ENCODE assay signal across 1 cellular context in genomic region chr5:115068239-115069086, GRCh38.
TF ChIP-seq lines count a peak whose summit lies in the region.

No MANE protein-coding gene starts in this region.

TF ChIP-seq in HepG2, 621 proteins besides CTCF, POLR2A, EP300 and RAD21 (continued from another document):
- 0 out of 2 replicates have a peak, but pooled peaks have one; percentile 18 for TF ChIP-seq HNF1B (CRISPR knock-in tag; IDR thresholded peaks at IDR 0.05)
- no peak for TF ChIP-seq RFX3 (CRISPR knock-in tag; IDR thresholded peaks at IDR 0.05)
- TF ChIP-seq ZNF142 (CRISPR knock-in tag; IDR thresholded peaks at IDR 0.05), result no peak
- TF ChIP-seq NRL (CRISPR knock-in tag; IDR thresholded peaks at IDR 0.05; ENCODE audit: borderline replicate concordance), result no peak
- TF ChIP-seq ZGPAT (CRISPR knock-in tag; IDR thresholded peaks at IDR 0.05), result peak; percentile 32; the same call in 1 of the 2 replicates
- no peak for TF ChIP-seq ZNF30 (CRISPR knock-in tag; IDR thresholded peaks at IDR 0.05)
- TF ChIP-seq YEATS4 (CRISPR knock-in tag; IDR thresholded peaks at IDR 0.05; ENCODE audit: borderline replicate concordance), result no peak
- TF ChIP-seq CREB1 (IDR thresholded peaks at IDR 0.05), result no peak
- peak; percentile 35; the same call in 1 of the 2 replicates for TF ChIP-seq CREB1 (CRISPR knock-in tag; IDR thresholded peaks at IDR 0.05)
- TF ChIP-seq ASH2L (IDR thresholded peaks at IDR 0.05; ENCODE audit: insufficient read length, low read depth, low read length), result no peak
- TF ChIP-seq NR3C1 (CRISPR knock-in tag; IDR thresholded peaks at IDR 0.05), result no peak
- no peak for TF ChIP-seq MXD1 (CRISPR knock-in tag; IDR thresholded peaks at IDR 0.05)
- no peak for TF ChIP-seq GTF3A (CRISPR knock-in tag; conservative IDR thresholded peaks at IDR 0.05)
- TF ChIP-seq SYNCRIP (IDR thresholded peaks at IDR 0.05; ENCODE audit: insufficient read depth, low read depth, low read length), result no peak
- TF ChIP-seq ZSCAN20 (CRISPR knock-in tag; IDR thresholded peaks at IDR 0.05; ENCODE audit: borderline replicate concordance), result no peak
- TF ChIP-seq ZBTB37 (CRISPR knock-in tag; IDR thresholded peaks at IDR 0.05), result no peak
- TF ChIP-seq ZBTB7A (CRISPR knock-in tag; IDR thresholded peaks at IDR 0.05), result no peak
- no peak for TF ChIP-seq ZBTB39 (CRISPR knock-in tag; IDR thresholded peaks at IDR 0.05)
